Comparison of ENCODE assay signal across 1 cellular context in genomic region chr3:151227438-151228290, GRCh38.
A peak's percentile ranks its signal among the peaks of the same experiment; 100 is the strongest.
TF ChIP-seq lines count a peak whose summit lies in the region.

No MANE protein-coding gene starts in this region.

TF ChIP-seq in HepG2, 621 proteins besides CTCF, POLR2A, EP300 and RAD21 (continued from another document):
- TF ChIP-seq ARID2 (CRISPR knock-in tag; IDR thresholded peaks at IDR 0.05; ENCODE audit: borderline replicate concordance) (no peak), ZNF605 (CRISPR knock-in tag; IDR thresholded peaks at IDR 0.05) (0 out of 2 replicates have a peak, but pooled peaks have one; percentile 41), ZNF468 (CRISPR knock-in tag; IDR thresholded peaks at IDR 0.05) (no peak), CEBPB (IDR thresholded peaks at IDR 0.05; ENCODE audit: borderline replicate concordance, low read depth, low read length) (peak; percentile 11; the same call in 1 of the 2 replicates), HOXA7 (CRISPR knock-in tag; IDR thresholded peaks at IDR 0.05) (no peak), MTERF4 (CRISPR knock-in tag; IDR thresholded peaks at IDR 0.05) (no peak), PAX8 (CRISPR knock-in tag; IDR thresholded peaks at IDR 0.05; ENCODE audit: borderline replicate concordance) (no peak), TBL1XR1 (IDR thresholded peaks at IDR 0.05; ENCODE audit: borderline replicate concordance, low read length, partially characterized antibody) (no peak), TOE1 (CRISPR knock-in tag; IDR thresholded peaks at IDR 0.05) (no peak), ZNF773 (CRISPR knock-in tag; IDR thresholded peaks at IDR 0.05; ENCODE audit: borderline replicate concordance) (no peak), ERF (CRISPR knock-in tag; IDR thresholded peaks at IDR 0.05) (peak; percentile 43; the same call in 1 of the 2 replicates), ZNF263 (CRISPR knock-in tag; IDR thresholded peaks at IDR 0.05) (no peak), TEAD3 (CRISPR knock-in tag; optimal IDR thresholded peaks at IDR 0.05; ENCODE audit: borderline replicate concordance) (no peak), CERS6 (CRISPR knock-in tag; IDR thresholded peaks at IDR 0.05) (no peak), FOSL2 (CRISPR knock-in tag; IDR thresholded peaks at IDR 0.05) (no peak), ZNF556 (CRISPR knock-in tag; IDR thresholded peaks at IDR 0.05; ENCODE audit: borderline replicate concordance) (no peak), SNAPC4 (CRISPR knock-in tag; IDR thresholded peaks at IDR 0.05) (no peak), ZFP37 (CRISPR knock-in tag; IDR thresholded peaks at IDR 0.05; ENCODE audit: borderline replicate concordance) (no peak), U2AF2 (IDR thresholded peaks at IDR 0.05; ENCODE audit: low read depth, low read length) (no peak), HMG20A (CRISPR knock-in tag; IDR thresholded peaks at IDR 0.05; ENCODE audit: borderline replicate concordance) (no peak), KDM3A (CRISPR knock-in tag; IDR thresholded peaks at IDR 0.05; ENCODE audit: low read depth) (no peak), ZBTB38 (CRISPR knock-in tag; IDR thresholded peaks at IDR 0.05) (no peak), PCBP1 (IDR thresholded peaks at IDR 0.05; ENCODE audit: borderline replicate concordance, low read depth, low read length) (no peak), GFI1 (CRISPR knock-in tag; IDR thresholded peaks at IDR 0.05; ENCODE audit: borderline replicate concordance) (no peak), ZMYM4 (CRISPR knock-in tag; IDR thresholded peaks at IDR 0.05) (no peak)
- TF ChIP-seq, protein P1, sequence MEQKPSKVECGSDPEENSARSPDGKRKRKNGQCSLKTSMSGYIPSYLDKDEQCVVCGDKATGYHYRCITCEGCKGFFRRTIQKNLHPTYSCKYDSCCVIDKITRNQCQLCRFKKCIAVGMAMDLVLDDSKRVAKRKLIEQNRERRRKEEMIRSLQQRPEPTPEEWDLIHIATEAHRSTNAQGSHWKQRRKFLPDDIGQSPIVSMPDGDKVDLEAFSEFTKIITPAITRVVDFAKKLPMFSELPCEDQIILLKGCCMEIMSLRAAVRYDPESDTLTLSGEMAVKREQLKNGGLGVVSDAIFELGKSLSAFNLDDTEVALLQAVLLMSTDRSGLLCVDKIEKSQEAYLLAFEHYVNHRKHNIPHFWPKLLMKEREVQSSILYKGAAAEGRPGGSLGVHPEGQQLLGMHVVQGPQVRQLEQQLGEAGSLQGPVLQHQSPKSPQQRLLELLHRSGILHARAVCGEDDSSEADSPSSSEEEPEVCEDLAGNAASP (CRISPR knock-in tag; IDR thresholded peaks at IDR 0.05; ENCODE audit: borderline replicate concordance): no peak; the same call in 1 of the 2 replicates
- TF ChIP-seq, protein P2, sequence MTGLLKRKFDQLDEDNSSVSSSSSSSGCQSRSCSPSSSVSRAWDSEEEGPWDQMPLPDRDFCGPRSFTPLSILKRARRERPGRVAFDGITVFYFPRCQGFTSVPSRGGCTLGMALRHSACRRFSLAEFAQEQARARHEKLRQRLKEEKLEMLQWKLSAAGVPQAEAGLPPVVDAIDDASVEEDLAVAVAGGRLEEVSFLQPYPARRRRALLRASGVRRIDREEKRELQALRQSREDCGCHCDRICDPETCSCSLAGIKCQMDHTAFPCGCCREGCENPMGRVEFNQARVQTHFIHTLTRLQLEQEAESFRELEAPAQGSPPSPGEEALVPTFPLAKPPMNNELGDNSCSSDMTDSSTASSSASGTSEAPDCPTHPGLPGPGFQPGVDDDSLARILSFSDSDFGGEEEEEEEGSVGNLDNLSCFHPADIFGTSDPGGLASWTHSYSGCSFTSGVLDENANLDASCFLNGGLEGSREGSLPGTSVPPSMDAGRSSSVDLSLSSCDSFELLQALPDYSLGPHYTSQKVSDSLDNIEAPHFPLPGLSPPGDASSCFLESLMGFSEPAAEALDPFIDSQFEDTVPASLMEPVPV (CRISPR knock-in tag; IDR thresholded peaks at IDR 0.05): no peak
- TF ChIP-seq, protein P3, sequence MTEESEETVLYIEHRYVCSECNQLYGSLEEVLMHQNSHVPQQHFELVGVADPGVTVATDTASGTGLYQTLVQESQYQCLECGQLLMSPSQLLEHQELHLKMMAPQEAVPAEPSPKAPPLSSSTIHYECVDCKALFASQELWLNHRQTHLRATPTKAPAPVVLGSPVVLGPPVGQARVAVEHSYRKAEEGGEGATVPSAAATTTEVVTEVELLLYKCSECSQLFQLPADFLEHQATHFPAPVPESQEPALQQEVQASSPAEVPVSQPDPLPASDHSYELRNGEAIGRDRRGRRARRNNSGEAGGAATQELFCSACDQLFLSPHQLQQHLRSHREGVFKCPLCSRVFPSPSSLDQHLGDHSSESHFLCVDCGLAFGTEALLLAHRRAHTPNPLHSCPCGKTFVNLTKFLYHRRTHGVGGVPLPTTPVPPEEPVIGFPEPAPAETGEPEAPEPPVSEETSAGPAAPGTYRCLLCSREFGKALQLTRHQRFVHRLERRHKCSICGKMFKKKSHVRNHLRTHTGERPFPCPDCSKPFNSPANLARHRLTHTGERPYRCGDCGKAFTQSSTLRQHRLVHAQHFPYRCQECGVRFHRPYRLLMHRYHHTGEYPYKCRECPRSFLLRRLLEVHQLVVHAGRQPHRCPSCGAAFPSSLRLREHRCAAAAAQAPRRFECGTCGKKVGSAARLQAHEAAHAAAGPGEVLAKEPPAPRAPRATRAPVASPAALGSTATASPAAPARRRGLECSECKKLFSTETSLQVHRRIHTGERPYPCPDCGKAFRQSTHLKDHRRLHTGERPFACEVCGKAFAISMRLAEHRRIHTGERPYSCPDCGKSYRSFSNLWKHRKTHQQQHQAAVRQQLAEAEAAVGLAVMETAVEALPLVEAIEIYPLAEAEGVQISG (CRISPR knock-in tag; IDR thresholded peaks at IDR 0.05): no peak
- TF ChIP-seq, protein P4, sequence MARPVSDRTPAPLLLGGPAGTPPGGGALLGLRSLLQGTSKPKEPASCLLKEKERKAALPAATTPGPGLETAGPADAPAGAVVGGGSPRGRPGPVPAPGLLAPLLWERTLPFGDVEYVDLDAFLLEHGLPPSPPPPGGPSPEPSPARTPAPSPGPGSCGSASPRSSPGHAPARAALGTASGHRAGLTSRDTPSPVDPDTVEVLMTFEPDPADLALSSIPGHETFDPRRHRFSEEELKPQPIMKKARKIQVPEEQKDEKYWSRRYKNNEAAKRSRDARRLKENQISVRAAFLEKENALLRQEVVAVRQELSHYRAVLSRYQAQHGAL (CRISPR knock-in tag; IDR thresholded peaks at IDR 0.05; ENCODE audit: not compliant biosample characterization): no peak
- TF ChIP-seq, protein P5, sequence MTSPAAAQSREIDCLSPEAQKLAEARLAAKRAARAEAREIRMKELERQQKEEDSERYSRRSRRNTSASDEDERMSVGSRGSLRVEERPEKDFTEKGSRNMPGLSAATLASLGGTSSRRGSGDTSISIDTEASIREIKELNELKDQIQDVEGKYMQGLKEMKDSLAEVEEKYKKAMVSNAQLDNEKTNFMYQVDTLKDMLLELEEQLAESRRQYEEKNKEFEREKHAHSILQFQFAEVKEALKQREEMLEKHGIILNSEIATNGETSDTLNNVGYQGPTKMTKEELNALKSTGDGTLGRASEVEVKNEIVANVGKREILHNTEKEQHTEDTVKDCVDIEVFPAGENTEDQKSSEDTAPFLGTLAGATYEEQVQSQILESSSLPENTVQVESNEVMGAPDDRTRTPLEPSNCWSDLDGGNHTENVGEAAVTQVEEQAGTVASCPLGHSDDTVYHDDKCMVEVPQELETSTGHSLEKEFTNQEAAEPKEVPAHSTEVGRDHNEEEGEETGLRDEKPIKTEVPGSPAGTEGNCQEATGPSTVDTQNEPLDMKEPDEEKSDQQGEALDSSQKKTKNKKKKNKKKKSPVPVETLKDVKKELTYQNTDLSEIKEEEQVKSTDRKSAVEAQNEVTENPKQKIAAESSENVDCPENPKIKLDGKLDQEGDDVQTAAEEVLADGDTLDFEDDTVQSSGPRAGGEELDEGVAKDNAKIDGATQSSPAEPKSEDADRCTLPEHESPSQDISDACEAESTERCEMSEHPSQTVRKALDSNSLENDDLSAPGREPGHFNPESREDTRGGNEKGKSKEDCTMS (CRISPR knock-in tag; conservative IDR thresholded peaks at IDR 0.05): no peak
